ENCODE assay signal across 18 cellular contexts in the genomic region with DNA sequence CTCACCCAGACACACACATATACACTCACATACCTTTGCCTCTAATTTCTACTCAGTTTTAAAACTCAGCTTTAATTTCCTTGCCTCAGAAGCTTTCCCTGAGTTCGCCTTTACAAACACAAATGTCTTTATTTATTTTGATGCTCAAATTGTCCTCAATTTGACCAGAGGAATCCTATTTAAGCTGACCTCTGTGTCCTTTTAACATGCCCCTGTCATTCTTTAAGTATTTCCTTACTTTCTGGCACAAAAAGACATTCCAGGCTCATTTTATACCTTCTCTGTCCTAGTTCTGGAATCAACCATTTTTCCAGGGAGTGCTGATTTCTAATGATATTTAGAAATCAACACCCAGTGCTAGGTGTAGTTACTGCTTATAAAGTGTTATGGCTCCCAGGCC.
"Had no signal": no experiment of that assay in that cellular context is flagged by ENCODE, and none has a peak within 500 bp of the region (broad histone marks: within the 10 kb centered on the region; RNA-seq: fewer than 3 reads in every experiment).

No MANE protein-coding gene starts in this region.

- H3K9me3 ChIP-seq: colonic mucosa, esophagus squamous epithelium, left lung, lower lobe of right lung, psoas muscle, stomach, thoracic aorta, transverse colon had no signal

- H3K27me3 ChIP-seq: colonic mucosa, esophagus squamous epithelium, left lung, stomach, transverse colon had no signal

- H3K36me3 ChIP-seq: colonic mucosa, esophagus squamous epithelium, left lung, lower lobe of right lung, stomach, thoracic aorta, transverse colon had no signal

- H2AFZ ChIP-seq: parathyroid adenoma had no signal

- H3K9ac ChIP-seq: parathyroid adenoma had no signal

- H3K27ac ChIP-seq: colonic mucosa, esophagus squamous epithelium, left lung, lower lobe of right lung, parathyroid adenoma, psoas muscle, stomach, thoracic aorta, transverse colon had no signal

- H3K4me1 ChIP-seq: colonic mucosa, esophagus squamous epithelium, lower lobe of right lung had no signal

- DNase-seq: colonic mucosa; dermis blood vessel endothelial cell; esophagus squamous epithelium; foreskin fibroblast; immature natural killer cell; left lung; lower lobe of right lung; occipital lobe; psoas muscle; retina; small intestine; stimulated activated CD4-positive, alpha-beta T cell treated with anti-CD3 and anti-CD28 coated beads, Interleukin-12 subunit alpha, Interleukin-12 subunit beta, amount 100 ng/mL, for 4 hours; stimulated activated naive CD4-positive, alpha-beta T cell; stomach; substantia nigra; transverse colon had no signal

- H3K4me3 ChIP-seq: colonic mucosa, esophagus squamous epithelium, left lung, lower lobe of right lung, psoas muscle, stomach, thoracic aorta, transverse colon had no signal
